Comparison of ENCODE assay signal across 12 cellular contexts in genomic region chr15:89499156-89499555, GRCh38. TPM values are rescaled to one million over a fixed set of nuclear protein-coding genes. Genes with fewer than 3 reads are reported as not detected.
"Had no signal": no experiment of that assay in that cellular context is flagged by ENCODE, and none has a peak within 500 bp of the region (broad histone marks: within the 10 kb centered on the region; RNA-seq: fewer than 3 reads in every experiment).

No MANE protein-coding gene starts in this region.

- DNase-seq: activated CD4-positive, alpha-beta memory T cell treated with anti-CD3 and anti-CD28 coated beads for 36 hours; activated naive CD4-positive, alpha-beta T cell treated with anti-CD3 and anti-CD28 coated beads, Interleukin-2, amount 50 U/mL, for 16 hours; body of pancreas; cerebellar nuclear complex; dermis blood vessel endothelial cell; foreskin fibroblast; SW 1271 had no signal

- H3K27me3 ChIP-seq: body of pancreas had no signal

- H3K9me3 ChIP-seq: body of pancreas, esophagus muscularis mucosa, SJSA1, tibial artery had no signal

- ATAC-seq: activated T-helper 17 cell treated with anti-CD3 and anti-CD28 coated beads, Interleukin-2, amount 50 U/mL, for 72 hours; body of pancreas had no signal

- H3K4me3 ChIP-seq: body of pancreas, esophagus muscularis mucosa, SJSA1, tibial artery had no signal

- H3K27ac ChIP-seq: body of pancreas, esophagus muscularis mucosa, SJSA1, tibial artery had no signal

- H3K36me3 ChIP-seq: esophagus muscularis mucosa, SJSA1, tibial artery had no signal

RNA-seq across cellular contexts. Expression of gene RHCG, which starts 2.8 kb away (rescaled TPM):
- total RNA-seq: activated CD4-positive, alpha-beta memory T cell treated with anti-CD3 and anti-CD28 coated beads for 36 hours; activated T-helper 17 cell treated with anti-CD3 and anti-CD28 coated beads, Interleukin-2, amount 50 U/mL, for 72 hours; dermis blood vessel endothelial cell; pulmonary artery endothelial cell; SJSA1 had no signal
